ENCODE assay signal across 25 cellular contexts in the genomic region with DNA sequence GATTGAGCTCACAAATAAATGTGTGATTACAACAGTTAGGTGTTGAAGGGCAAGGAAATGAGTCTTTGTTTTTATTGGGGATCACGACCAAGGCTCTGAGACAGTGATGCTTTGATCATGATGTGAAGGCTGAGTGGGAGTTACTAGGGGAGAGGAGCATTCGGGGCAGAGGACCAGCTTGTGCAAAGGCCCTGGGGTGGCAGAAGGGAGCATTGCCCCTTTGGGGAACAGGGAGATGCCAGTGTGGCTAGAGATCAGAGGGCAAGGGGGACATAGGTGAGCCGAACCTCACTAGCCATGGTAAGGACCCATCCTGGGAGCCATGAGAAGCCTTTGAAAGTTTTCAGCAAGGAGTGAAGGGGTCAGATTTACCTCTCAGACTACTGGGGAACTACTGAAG. TPM values are rescaled to one million over a fixed set of nuclear protein-coding genes. Genes with fewer than 3 reads are reported as not detected.
"Had no signal": no experiment of that assay in that cellular context is flagged by ENCODE, and none has a peak within 500 bp of the region (broad histone marks: within the 10 kb centered on the region; RNA-seq: fewer than 3 reads in every experiment).

No MANE protein-coding gene starts in this region.

- H3K4me1 ChIP-seq: left lung, lower lobe of right lung, prostate gland, sigmoid colon, stomach, testis, thyroid gland, transverse colon, upper lobe of left lung, vagina had no signal

- DNase-seq: hippocampal formation; kidney glomerular epithelial cell; left colon; left lung; lower lobe of right lung; mammary epithelial cell; mesenchymal stem cell; naive thymus-derived CD8-positive, alpha-beta T cell; ovary; retina; right cardiac atrium; sigmoid colon; small intestine; spleen; stimulated activated CD4-positive, alpha-beta T cell treated with anti-CD3 and anti-CD28 coated beads, Interleukin-4, amount 100 ng/mL, for 24 hours; stimulated activated naive CD8-positive, alpha-beta T cell treated with anti-CD3 and anti-CD28 coated beads, Interleukin-15, Interleukin-2, amounts not matched to agents 100 U/mL and 50 U/mL, for 24 hours; stomach; testis; thyroid gland; transverse colon; upper lobe of left lung had no signal

- H3K27me3 ChIP-seq: left lung, ovary, sigmoid colon, spleen, stomach, testis, thyroid gland, transverse colon, upper lobe of left lung, vagina had no signal

- H3K27ac Mint-ChIP-seq: stimulated activated memory B cell treated with anti-CD40 and anti-IgM and Interleukin-4, amounts not matched to agents 10 μg/mL and 1 μg/mL and 100 μg/mL, for 72 hours had no signal

- H3K4me3 ChIP-seq: left lung, lower lobe of right lung, ovary, prostate gland, sigmoid colon, spleen, stomach, testis, thyroid gland, transverse colon, upper lobe of left lung, vagina had no signal

- ATAC-seq: left colon; left lung; lower lobe of right lung; naive thymus-derived CD8-positive, alpha-beta T cell; right cardiac atrium; stimulated activated memory B cell treated with anti-CD40 and anti-IgM and Interleukin-4, amounts not matched to agents 10 μg/mL and 1 μg/mL and 100 μg/mL, for 72 hours; stimulated activated naive CD8-positive, alpha-beta T cell treated with anti-CD3 and anti-CD28 coated beads, Interleukin-15, Interleukin-2, amounts not matched to agents 100 U/mL and 50 U/mL, for 24 hours had no signal

- H3K4me3 Mint-ChIP-seq: naive thymus-derived CD8-positive, alpha-beta T cell; stimulated activated memory B cell treated with anti-CD40 and anti-IgM and Interleukin-4, amounts not matched to agents 10 μg/mL and 1 μg/mL and 100 μg/mL, for 72 hours had no signal

- H3K27me3 Mint-ChIP-seq: naive thymus-derived CD8-positive, alpha-beta T cell; stimulated activated memory B cell treated with anti-CD40 and anti-IgM and Interleukin-4, amounts not matched to agents 10 μg/mL and 1 μg/mL and 100 μg/mL, for 72 hours had no signal

- FAIRE-seq: keratinocyte, small intestine had no signal

- H3K27ac ChIP-seq: left lung, lower lobe of right lung, ovary, prostate gland, sigmoid colon, spleen, stomach, testis, thyroid gland, transverse colon, upper lobe of left lung, vagina had no signal

- H3K36me3 ChIP-seq: left lung, lower lobe of right lung, ovary, prostate gland, sigmoid colon, spleen, stomach, thyroid gland, transverse colon, upper lobe of left lung, vagina had no signal

- H3K9me3 ChIP-seq: lower lobe of right lung, ovary, prostate gland, sigmoid colon, testis, thyroid gland, transverse colon, upper lobe of left lung, vagina had no signal

RNA-seq across cellular contexts. Expression of a gene that starts 31.1 kb away (rescaled TPM):
- total RNA-seq: mammary epithelial cell; naive thymus-derived CD8-positive, alpha-beta T cell; thyroid gland had no signal
